8 cellular contexts compared by ENCODE assay signal in the genomic region with DNA sequence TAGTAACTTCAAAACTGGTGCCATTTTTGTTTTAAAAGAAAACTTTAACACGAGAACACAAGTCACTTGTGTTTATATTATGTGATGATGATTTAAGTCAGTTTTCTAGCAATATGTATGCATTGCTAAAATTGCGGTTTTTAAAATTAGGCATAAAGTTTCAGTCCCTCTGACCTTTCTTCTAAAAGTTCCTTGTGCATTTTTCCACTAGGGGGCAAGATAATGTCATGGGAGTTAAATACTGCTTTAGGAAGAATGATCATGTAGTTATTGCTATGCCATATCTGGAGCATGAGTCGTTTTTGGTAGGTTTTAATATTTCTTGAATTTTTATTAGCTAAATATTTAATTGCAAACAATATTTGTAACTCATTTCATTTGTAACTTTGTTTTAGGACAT. TPM values are rescaled to one million over a fixed set of nuclear protein-coding genes. Genes with fewer than 3 reads are reported as not detected.
A peak's percentile ranks its signal among the peaks of the same experiment; 100 is the strongest.
DNase-seq lines count a peak whose midpoint lies in the region; ATAC-seq, FAIRE-seq and TF ChIP-seq lines count a peak whose summit lies in the region.

No MANE protein-coding gene starts in this region.

- H3K4me3 ChIP-seq in AG10803 (ENCODE audit: low read length) (no peak overlapping the region), fibroblast of the aortic adventitia (ENCODE audit: low read depth, low read length) (no peak overlapping the region), gastrocnemius medialis (no peak overlapping the region)

- H3K27me3 ChIP-seq in gastrocnemius medialis, result no peaks in the 10 kb centered on the region

- ATAC-seq in gastrocnemius medialis (peak in 1 of 2 donors; percentile 56), GM21390 (IDR thresholded peaks at IDR 0.05; ENCODE audit: unreplicated experiment) (no peak), HG02571 (IDR thresholded peaks at IDR 0.05; ENCODE audit: unreplicated experiment) (no peak), HG02938 (IDR thresholded peaks at IDR 0.05; ENCODE audit: unreplicated experiment) (no peak)

- no peaks in the 10 kb centered on the region for H3K4me1 ChIP-seq in gastrocnemius medialis

- DNase-seq in AG10803 (ENCODE audit: low read depth) (peak; percentile 64), GM19239 (ENCODE audit: insufficient read length, low spot score) (no peak), RPMI8226 (peak; percentile 19), fibroblast of the aortic adventitia (ENCODE audit: low read depth) (peak; percentile 78), gastrocnemius medialis (no peak)

- in situ Hi-C loops in gastrocnemius medialis (cut with MboI; ENCODE audit: low sequenced_read_pairs in 4 of 4), result loop anchor here (5.0 to 25.0 kb wide), 4 partner anchors 236 to 776 kb away; partner anchors contain the start of genes GLMN (in 1 of the 4) and RPAP2 (in 1 of the 4)

- intact Hi-C loops in gastrocnemius medialis (cut with DNase I; ENCODE audit: low total_unique reads), result loop anchor here (1.0 to 10.0 kb wide), 3 partner anchors 283 to 783 kb away; partner anchors contain the start of genes GLMN and RPAP2

- H3K27ac ChIP-seq in gastrocnemius medialis, result no peak overlapping the region

- TF ChIP-seq CTCF in AG10803 (conservative IDR thresholded peaks at IDR 0.05; ENCODE audit: low read length) (peak; percentile 83), fibroblast of the aortic adventitia (IDR thresholded peaks at IDR 0.05; ENCODE audit: insufficient read depth, low read length) (peak; percentile 77), gastrocnemius medialis (IDR thresholded peaks at IDR 0.05 in 4 of 5, conservative IDR thresholded peaks at IDR 0.05 in 1 of 5) (peak in 4 of 5 experiments; percentile 48 to 61 (median 58))

- TF ChIP-seq POLR2A in gastrocnemius medialis (IDR thresholded peaks at IDR 0.05), result no peak

- H3K36me3 ChIP-seq in gastrocnemius medialis, result no peaks in the 10 kb centered on the region

- FAIRE-seq in GM19239 (lab: Jason Lieb, UNC), result peak; percentile 53

- H3K9me3 ChIP-seq in gastrocnemius medialis, result no peaks in the 10 kb centered on the region

RNA-seq across cellular contexts. Expression of gene CDC7, which starts 10.7 kb away (rescaled TPM):
- 3.8 and 15.5 TPM in 2 replicates for total RNA-seq in fibroblast of the aortic adventitia (ENCODE audit: low replicate concordance)
- under 1 TPM in 3 of 4 donors, not detected in 1; 0.10 to 0.44 (median 0.20) TPM for total RNA-seq in gastrocnemius medialis

Comparison
In these comparisons a context has a peak if more than half of its experiments do, and no peak if none do; other contexts are left out.
1. DNase-seq: peak in AG10803 (single experiment), RPMI8226 (single experiment) and fibroblast of the aortic adventitia (single experiment); none in GM19239 (single experiment) and gastrocnemius medialis (0 of 2).
2. Peak in every context shown above with its lines, with median percentiles within 50 percentile points of each other: CTCF ChIP-seq.